29 cellular contexts compared by ENCODE assay signal in the genomic region with DNA sequence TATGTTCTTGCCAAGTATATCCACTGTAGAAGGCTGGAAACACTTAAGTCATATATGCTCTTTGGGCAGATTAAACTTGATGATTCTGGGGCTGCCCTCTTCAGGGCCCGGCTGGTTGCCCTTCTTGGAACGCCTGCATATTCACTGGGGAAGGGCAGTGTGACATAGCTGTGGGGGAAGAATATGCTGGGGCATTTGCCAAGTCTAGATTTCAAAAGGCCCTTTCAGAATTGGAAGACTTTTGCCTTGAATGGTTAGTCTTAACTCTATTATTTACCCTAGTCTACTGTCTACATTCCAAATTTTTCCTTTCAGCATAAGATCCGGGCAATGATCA.
DNase-seq lines count a peak whose midpoint lies in the region; ATAC-seq, FAIRE-seq and TF ChIP-seq lines count a peak whose summit lies in the region.
"Had no signal": no experiment of that assay in that cellular context is flagged by ENCODE, and none has a peak within 500 bp of the region (broad histone marks: within the 10 kb centered on the region; RNA-seq: fewer than 3 reads in every experiment).

No MANE protein-coding gene starts in this region.

- intact Hi-C loops in sciatic nerve (cut with DNase I) = no loop called here

- H3K9me2 ChIP-seq in GM23248 (ENCODE audit: insufficient read depth) = no peaks in the 10 kb centered on the region

- peaks cover 21% of the 10 kb centered on the region for H3K4me1 ChIP-seq in GM23248 (ENCODE audit: insufficient read depth)

- peak overlapping the region; percentile 7 for H3K4me2 ChIP-seq in GM23248 (ENCODE audit: unreplicated experiment)
- H3K4me2 ChIP-seq: GM23338 had no signal

- H3K4me3 ChIP-seq in GM23248 (no peak overlapping the region), fibroblast of mammary gland (ENCODE audit: control insufficient read depth, low read depth, low read length) (no peak overlapping the region)
- H3K4me3 ChIP-seq: coronary artery, GM23338, lower lobe of right lung, SK-N-MC had no signal

- H3K79me2 ChIP-seq in GM23248 (ENCODE audit: insufficient read depth) = no peaks in the 10 kb centered on the region

- H3K27ac ChIP-seq in GM23248 = peak overlapping the region; percentile 31; the same call in 1 of the 2 replicates
- H3K27ac ChIP-seq: coronary artery, lower lobe of right lung, SK-N-MC had no signal

- H2AFZ ChIP-seq in GM23248 = no peak overlapping the region
- H2AFZ ChIP-seq: GM23338 had no signal

- WGBS in GM23248 (ENCODE audit: low coverage in 1 of 2, low lambda C conversion rate in 2 of 2, missing lambda C conversion rate in 2 of 2), 2 experiments = 81 to 86% methylated on average over 3 of the region's 3 CpGs

- peak; percentile 35 for DNase-seq in GM23248
- peak; percentile 47 for DNase-seq in RPMI7951 (ENCODE audit: low read depth)
- DNase-seq in fibroblast of mammary gland (ENCODE audit: low read depth) = peak; percentile 27
- no peak for DNase-seq in sciatic nerve (ENCODE audit: low spot score)
- no peak for DNase-seq in iPS-NIHi7 (ENCODE audit: extremely low spot score)
- no peak for DNase-seq in RCC 7860 (ENCODE audit: low spot score)
- DNase-seq: activated CD4-positive, alpha-beta T cell treated with anti-CD3 and anti-CD28 coated beads for 48 hours; AML-193; CD8-positive, alpha-beta memory T cell; DMS79; lower lobe of right lung; NCI-H1417 treated with DMSO at 0.1 percent for 48 hours; NCI-H510A; retina; stimulated activated CD4-positive, alpha-beta T cell treated with anti-CD3 and anti-CD28 coated beads, Interleukin-12 subunit alpha, Interleukin-12 subunit beta, amount 100 ng/mL, for 4 hours; stimulated activated CD4-positive, alpha-beta T cell treated with anti-CD3 and anti-CD28 coated beads, Interleukin-4, amount 100 ng/mL, for 4 hours; stimulated activated naive CD8-positive, alpha-beta T cell treated with anti-CD3 and anti-CD28 coated beads, Interleukin-15, Interleukin-2, amounts not matched to agents 100 U/mL and 50 U/mL, for 24 hours; T-helper 17 cell; trophoblast cell had no signal

- ATAC-seq in sciatic nerve = peak; percentile 52
- ATAC-seq in GM21528 (IDR thresholded peaks at IDR 0.05; ENCODE audit: low FRiP score, unreplicated experiment) = no peak
- ATAC-seq in HG02759 (IDR thresholded peaks at IDR 0.05; ENCODE audit: unreplicated experiment) = no peak
- ATAC-seq: GM23338; lower lobe of right lung; Panc1; stimulated activated naive CD8-positive, alpha-beta T cell treated with anti-CD3 and anti-CD28 coated beads, Interleukin-15, Interleukin-2, amounts not matched to agents 100 U/mL and 50 U/mL, for 24 hours; T-helper 17 cell had no signal

- H4K20me1 ChIP-seq in GM23248 (ENCODE audit: insufficient read depth) = no peaks in the 10 kb centered on the region

- H3K27me3 ChIP-seq in GM23248 (replicated peaks; ENCODE audit: insufficient read depth) = 0 out of 2 replicates have a peak, but pooled peaks cover 7% of the 10 kb centered on the region

- in situ Hi-C loops in GM23248 (cut with MboI) = no loop called here

- H3K36me3 ChIP-seq in GM23248 (ENCODE audit: low read depth) = no peaks in the 10 kb centered on the region
- H3K36me3 ChIP-seq: lower lobe of right lung had no signal

- H3F3A ChIP-seq in GM23248 (ENCODE audit: insufficient read depth) = peaks cover 21% of the 10 kb centered on the region

- no peak for FAIRE-seq in RCC 7860 (lab: Jason Lieb, UNC)
- FAIRE-seq: bronchial epithelial cell, endometrium, frontal cortex, GM12891 had no signal

- H3K9me3 ChIP-seq in GM23248 (ENCODE audit: low read depth) = no peaks in the 10 kb centered on the region
- H3K9me3 ChIP-seq: lower lobe of right lung had no signal

- H3K9ac ChIP-seq in GM23248 = no peak overlapping the region

- TF ChIP-seq CTCF in fibroblast of mammary gland (conservative IDR thresholded peaks at IDR 0.05; ENCODE audit: control insufficient read depth, insufficient read depth, low read depth, low read length) = no peak

Comparison
In these comparisons a context has a peak if more than half of its experiments do, and no peak if none do; other contexts are left out.
1. DNase-seq: peak in GM23248 (single experiment), RPMI7951 (single experiment) and fibroblast of mammary gland (single experiment); none in sciatic nerve (single experiment), iPS-NIHi7 (single experiment) and RCC 7860 (single experiment).